ENCODE assay signal across 20 cellular contexts in the genomic region with DNA sequence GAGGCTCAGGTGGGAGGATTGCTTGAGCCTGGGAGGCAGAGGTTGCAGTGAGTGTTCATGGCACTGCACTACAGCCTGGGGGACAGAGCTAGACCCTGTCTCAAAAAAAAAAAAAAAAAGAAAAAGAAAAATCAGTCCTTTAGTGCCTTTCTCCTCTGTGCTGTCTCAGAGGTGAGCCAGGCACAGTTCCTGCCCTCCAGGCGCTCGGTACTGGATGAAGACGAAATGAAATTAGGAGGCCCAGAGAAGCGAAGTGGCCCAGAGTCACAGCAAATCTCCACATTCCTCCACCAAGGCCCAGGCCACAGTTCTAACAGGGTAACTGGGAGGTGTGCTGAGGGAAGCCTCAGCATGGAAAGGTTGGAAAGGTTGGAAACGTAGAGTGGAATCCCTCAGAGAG. TPM values are rescaled to one million over a fixed set of nuclear protein-coding genes. Genes with fewer than 3 reads are reported as not detected.
DNase-seq lines count a peak whose midpoint lies in the region; ATAC-seq and TF ChIP-seq lines count a peak whose summit lies in the region.
"Had no signal": no experiment of that assay in that cellular context is flagged by ENCODE, and none has a peak within 500 bp of the region (broad histone marks: within the 10 kb centered on the region; RNA-seq: fewer than 3 reads in every experiment).

No MANE protein-coding gene starts in this region.

- CTCF ChIA-PET in Caco-2 (lab: Charles Lee): no interaction called here

- H3K4me3 Mint-ChIP-seq in Caco-2 (ENCODE audit: unreplicated experiment) (no peak overlapping the region), neural progenitor cell (peak overlapping the region; percentile 35), natural killer cell (no peak overlapping the region)
- H3K4me3 Mint-ChIP-seq: B cell, CD14-positive monocyte had no signal

- H3F3A ChIP-seq in neural progenitor cell (ENCODE audit: low read depth): peaks cover 34% of the 10 kb centered on the region

- H3K4me1 ChIP-seq in Caco-2 (peaks cover 21% of the 10 kb centered on the region; the same call in 1 of the 2 replicates), neural progenitor cell (peaks cover 55% of the 10 kb centered on the region)
- H3K4me1 ChIP-seq: A549 had no signal

- H3K9me3 ChIP-seq in Caco-2 (no peaks in the 10 kb centered on the region), neural progenitor cell (ENCODE audit: low read depth) (no peaks in the 10 kb centered on the region)
- H3K9me3 ChIP-seq: A549, SJCRH30 had no signal

- no TSS peak for BruUV-seq in Caco-2 (replicated peaks; lab: Mats Ljungman, UMichigan)

- no peak overlapping the region for H3K9ac ChIP-seq in neural progenitor cell
- H3K9ac ChIP-seq: GM23248 had no signal

- peak overlapping the region; percentile 75 for H3K4me2 ChIP-seq in neural progenitor cell
- H3K4me2 ChIP-seq: A549 had no signal

- H3K9me3 Mint-ChIP-seq in Caco-2 (ENCODE audit: unreplicated experiment) (no peaks in the 10 kb centered on the region), neural progenitor cell (no peaks in the 10 kb centered on the region), natural killer cell (no peaks in the 10 kb centered on the region)
- H3K9me3 Mint-ChIP-seq: IgD-negative memory B cell had no signal

- H3K27ac Mint-ChIP-seq in Caco-2 (ENCODE audit: unreplicated experiment) (peak overlapping the region; percentile 13), neural progenitor cell (peak overlapping the region; percentile 94), natural killer cell (no peak overlapping the region)
- H3K27ac Mint-ChIP-seq: B cell, IgD-negative memory B cell had no signal

- no peak overlapping the region for H2AFZ ChIP-seq in neural progenitor cell (replicated peaks)
- H2AFZ ChIP-seq: GM23248 had no signal

- H3K27me3 Mint-ChIP-seq in Caco-2 (ENCODE audit: insufficient read depth, unreplicated experiment) (no peaks in the 10 kb centered on the region), neural progenitor cell (ENCODE audit: insufficient read depth, low read depth) (peaks cover 15% of the 10 kb centered on the region), natural killer cell (ENCODE audit: low read depth in 2 of 2) (no peaks in the 10 kb centered on the region)
- H3K27me3 Mint-ChIP-seq: B cell, IgD-negative memory B cell had no signal

- no peak for TF ChIP-seq CTCF in Caco-2 (IDR thresholded peaks at IDR 0.05; ENCODE audit: insufficient read depth in 1 of 2, low read depth in 1 of 2, low read length in 1 of 2, severe bottlenecking in 1 of 2, unreplicated experiment in 1 of 2)
- no peak for TF ChIP-seq CTCF in dorsolateral prefrontal cortex (IDR thresholded peaks at IDR 0.05 in 54 of 56, conservative IDR thresholded peaks at IDR 0.05 in 2 of 56; ENCODE audit: low read depth in 1 of 56, partially characterized antibody in 56 of 56)
- no peak for TF ChIP-seq CTCF in neural progenitor cell (IDR thresholded peaks at IDR 0.05)
- TF ChIP-seq CTCF in coronary artery (IDR thresholded peaks at IDR 0.05): no peak
- no peak for TF ChIP-seq CTCF in natural killer cell (IDR thresholded peaks at IDR 0.05)

- peaks cover 7% of the 10 kb centered on the region for H4K20me1 ChIP-seq in neural progenitor cell (ENCODE audit: low read depth)

- H3K36me3 Mint-ChIP-seq in Caco-2 (ENCODE audit: insufficient read depth, unreplicated experiment) (peaks cover 8% of the 10 kb centered on the region), neural progenitor cell (no peaks in the 10 kb centered on the region), natural killer cell (no peaks in the 10 kb centered on the region)
- H3K36me3 Mint-ChIP-seq: CD14-positive monocyte had no signal

- H3K27ac ChIP-seq in dorsolateral prefrontal cortex: peak overlapping the region; percentile 85 to 100 (median 96)
- H3K27ac ChIP-seq in neural progenitor cell: no peak overlapping the region
- no peak overlapping the region for H3K27ac ChIP-seq in coronary artery
- H3K27ac ChIP-seq: A549, GM23248 had no signal

- no peaks in the 10 kb centered on the region for H3K79me2 ChIP-seq in neural progenitor cell (ENCODE audit: low read depth)

- H3K4me1 Mint-ChIP-seq in Caco-2 (ENCODE audit: low read depth, unreplicated experiment) (peaks cover 22% of the 10 kb centered on the region), neural progenitor cell (peaks cover 87% of the 10 kb centered on the region), natural killer cell (peaks cover 4 to 10% of the 10 kb centered on the region in 2 donors)

- POLR2A ChIA-PET in Caco-2 (lab: Charles Lee): no interaction called here

- H3K4me3 ChIP-seq in Caco-2 (ENCODE audit: low read depth, low read length) (no peak overlapping the region), H7 (ENCODE audit: insufficient read depth, low read depth, low read length) (no peak overlapping the region), dorsolateral prefrontal cortex (peak overlapping the region in 5 of 59 donors; percentile 7 to 34 (median 24)), neural progenitor cell (no peak overlapping the region), coronary artery (no peak overlapping the region)
- H3K4me3 ChIP-seq: A549, GM23248, SJCRH30 had no signal

- no peak for ATAC-seq in GM19395 (IDR thresholded peaks at IDR 0.05; ENCODE audit: unreplicated experiment)
- no peak for ATAC-seq in natural killer cell
- ATAC-seq: A549 had no signal

- H3K36me3 ChIP-seq in Caco-2 (ENCODE audit: control insufficient read depth, insufficient read depth, low read length): no peaks in the 10 kb centered on the region
- no peaks in the 10 kb centered on the region for H3K36me3 ChIP-seq in H7 (replicated peaks; ENCODE audit: control insufficient read depth, insufficient read depth, low read length)
- no peaks in the 10 kb centered on the region for H3K36me3 ChIP-seq in neural progenitor cell
- H3K36me3 ChIP-seq: SJCRH30 had no signal

- DNase-seq in Caco-2 (no peak), H7 (peak; percentile 19), dorsolateral prefrontal cortex (no peak), neural progenitor cell (ENCODE audit: low spot score) (no peak), coronary artery (ENCODE audit: low spot score) (no peak), natural killer cell (no peak)
- DNase-seq in activated CD8-positive, alpha-beta memory T cell treated with anti-CD3 and anti-CD28 coated beads, Interleukin-2, amount 50 U/mL, for 48 hours: no peak
- DNase-seq: EL, GM23248, HCEC 1CT, NCI-H1694, NCI-H2081, NCI-H2171, NCI-H524 treated with DMSO at 0.1 percent for 48 hours, SJCRH30 had no signal

- no peaks in the 10 kb centered on the region for H3K27me3 ChIP-seq in Caco-2 (replicated peaks; ENCODE audit: control insufficient read depth, insufficient read depth, low read length)
- H3K27me3 ChIP-seq in H7 (ENCODE audit: control insufficient read depth, insufficient read depth, low read length): peaks cover 20% of the 10 kb centered on the region
- no peaks in the 10 kb centered on the region for H3K27me3 ChIP-seq in dorsolateral prefrontal cortex
- H3K27me3 ChIP-seq in neural progenitor cell: no peaks in the 10 kb centered on the region
- H3K27me3 ChIP-seq: SJCRH30 had no signal

- intact Hi-C loops in Caco-2 (cut with micrococcal nuclease; ENCODE audit: unreplicated experiment): no loop called here
- intact Hi-C loops in dorsolateral prefrontal cortex (cut with DNase I): no loop called here
- intact Hi-C loops in natural killer cell (cut with micrococcal nuclease): no loop called here

RNA-seq across cellular contexts. Expression of a gene that starts 4.9 kb away (rescaled TPM):
- total RNA-seq in Caco-2 (2022) (12.7 and 15.5 TPM in 2 replicates), dorsolateral prefrontal cortex (1,000 to 10,000 TPM in 25 of 120 experiments, 100 to 1,000 TPM in 95; 327 to 1,697 (median 734) TPM), neural progenitor cell (ENCODE audit: low replicate concordance) (8.8 and 31.1 TPM in 2 replicates), natural killer cell (1 to 10 TPM; 2.9 to 4.3 (median 3.9) TPM)
- 2.3 and 5.8 TPM in 2 replicates for total RNA-seq in H7 (2014; rRNA removed; shearing (Covaris generic))
- total RNA-seq: GM23248 had no signal

RNA-seq across cellular contexts. Expression of a gene that starts 53.3 kb away (rescaled TPM):
- total RNA-seq in Caco-2 (2022) (46.0 and 50.2 TPM in 2 replicates), dorsolateral prefrontal cortex (100 to 1,000 TPM; 120 to 211 (median 149) TPM), neural progenitor cell (ENCODE audit: low replicate concordance) (19.3 and 36.7 TPM in 2 replicates), natural killer cell (10 to 100 TPM; 27.4 to 39.8 (median 30.4) TPM)
- 13.1 and 14.3 TPM in 2 replicates for total RNA-seq in H7 (2014; rRNA removed; shearing (Covaris generic))

Comparison
In these comparisons a context has a peak if more than half of its experiments do, and no peak if none do; other contexts are left out.
1. H3K27ac Mint-ChIP-seq: peak in Caco-2 (single experiment) and neural progenitor cell (single experiment); none in natural killer cell (0 of 2).
2. H3K27ac ChIP-seq: peak in dorsolateral prefrontal cortex (59 of 59); none in neural progenitor cell (single experiment) and coronary artery (0 of 2).
3. RNA of a gene that starts 4.9 kb away (total RNA-seq): 327 to 1,697 TPM in dorsolateral prefrontal cortex; 12.7 to 15.5 TPM in Caco-2, 8.8 to 31.1 TPM in neural progenitor cell, 2.3 to 5.8 TPM in H7 and 2.9 to 4.3 TPM in natural killer cell; every median in the first group is over 10 times any median in the second.